ENCODE assay signal across 8 cellular contexts in the genomic region with DNA sequence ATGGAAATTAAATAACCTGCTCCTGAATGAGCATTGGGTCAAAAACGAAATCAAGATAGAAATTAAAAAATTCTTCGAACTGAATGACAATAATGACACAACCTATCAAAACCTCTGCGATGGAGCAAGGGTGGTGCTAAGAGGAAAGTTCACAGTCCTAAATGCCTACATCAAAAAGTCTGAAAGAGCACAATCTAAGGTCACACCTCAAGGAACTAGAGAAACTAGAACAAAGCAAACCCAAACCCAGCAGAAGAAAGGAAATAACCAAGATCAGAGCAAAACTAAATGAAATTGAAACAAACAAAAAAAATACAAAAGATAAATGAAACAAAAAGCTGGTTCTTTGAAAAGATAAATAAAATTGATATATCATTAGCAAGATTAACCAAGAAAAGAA. TPM values are rescaled to one million over a fixed set of nuclear protein-coding genes. Genes with fewer than 3 reads are reported as not detected.
A peak's percentile ranks its signal among the peaks of the same experiment; 100 is the strongest.
DNase-seq lines count a peak whose midpoint lies in the region; ATAC-seq lines count a peak whose summit lies in the region.
"Not testable (repeated sequence)": the region's sequence is repeated elsewhere in the genome, so short reads cannot be mapped to it uniquely, and the experiment has no call there.

No MANE protein-coding gene starts in this region.

- intact Hi-C loops in CD4-positive, alpha-beta memory T cell (cut with micrococcal nuclease); activated CD4-positive, alpha-beta memory T cell treated with anti-CD3 and anti-CD28 coated beads for 36 hours (cut with micrococcal nuclease): not testable (repeated sequence)

- peaks cover 22% of the 10 kb centered on the region for H3K4me1 ChIP-seq in CD4-positive, alpha-beta memory T cell (ENCODE audit: insufficient read depth, low read length)

- not testable (repeated sequence) for ATAC-seq in T-helper 17 cell; activated T-cell treated with anti-CD3 and anti-CD28 coated beads, Interleukin-2, amount 50 U/mL, for 72 hours (replicated peaks in 1 of 2); natural killer cell treated with Interleukin-12 subunit alpha and Interleukin-12 subunit beta and Interleukin-15 and Interleukin-18, amount 100 ng/mL, for 72 hours
- peak; percentile 58 to 63 for ATAC-seq in activated naive CD4-positive, alpha-beta T cell treated with anti-CD3 and anti-CD28 coated beads, Interleukin-2, amount 50 U/mL, for 72 hours
- peak; percentile 51 for ATAC-seq in central memory CD8-positive, alpha-beta T cell (replicated peaks; ENCODE audit: extremely low read depth, poor library complexity, severe bottlenecking)
- peak; percentile 63 for ATAC-seq in stimulated activated naive CD8-positive, alpha-beta T cell treated with anti-CD3 and anti-CD28 coated beads, Interleukin-15, Interleukin-2, amounts not matched to agents 100 U/mL and 50 U/mL, for 24 hours

- H3K36me3 ChIP-seq in CD4-positive, alpha-beta memory T cell (ENCODE audit: insufficient read depth, low read length) = not testable (repeated sequence)

- peaks cover 47 to 63% (median 51%) of the 10 kb centered on the region in 4 donors for H3K4me1 Mint-ChIP-seq in CD4-positive, alpha-beta memory T cell
- peaks cover 38% of the 10 kb centered on the region for H3K4me1 Mint-ChIP-seq in T-helper 17 cell
- H3K4me1 Mint-ChIP-seq in activated CD4-positive, alpha-beta memory T cell treated with anti-CD3 and anti-CD28 coated beads for 36 hours (ENCODE audit: low read depth) = peaks cover 65% of the 10 kb centered on the region
- peaks cover 68% of the 10 kb centered on the region for H3K4me1 Mint-ChIP-seq in activated T-cell treated with anti-CD3 and anti-CD28 coated beads, Interleukin-2, amount 50 U/mL, for 72 hours (ENCODE audit: low read depth)
- H3K4me1 Mint-ChIP-seq in central memory CD8-positive, alpha-beta T cell = peaks cover 73% of the 10 kb centered on the region
- peaks cover 55 to 71% of the 10 kb centered on the region in 2 donors for H3K4me1 Mint-ChIP-seq in natural killer cell treated with Interleukin-12 subunit alpha and Interleukin-12 subunit beta and Interleukin-15 and Interleukin-18, amount 100 ng/mL, for 72 hours (ENCODE audit: low read depth in 2 of 2)

- H3K4me3 ChIP-seq in CD4-positive, alpha-beta memory T cell (ENCODE audit: low read length in 2 of 2) = not testable (repeated sequence)

- CTCF ChIA-PET in CD4-positive, alpha-beta memory T cell (lab: Charles Lee; ENCODE audit: partially characterized antibody) = interaction anchor here (1.2 to 2.3 kb wide), 2 partner anchors 18 to 124 kb away, joined by 3 to 7 read pairs; partner anchors contain the start of gene LYST
- CTCF ChIA-PET in activated CD4-positive, alpha-beta memory T cell treated with anti-CD3 and anti-CD28 coated beads for 36 hours (lab: Charles Lee) = interaction anchor here (1.2 kb wide), 1 partner anchor 124 kb away, joined by 3 read pairs; no protein-coding TSS in a partner anchor

- not testable (repeated sequence) for H3K9me3 Mint-ChIP-seq in CD4-positive, alpha-beta memory T cell; activated CD4-positive, alpha-beta memory T cell treated with anti-CD3 and anti-CD28 coated beads for 36 hours; activated T-cell treated with anti-CD3 and anti-CD28 coated beads, Interleukin-2, amount 50 U/mL, for 72 hours; activated naive CD4-positive, alpha-beta T cell treated with anti-CD3 and anti-CD28 coated beads, Interleukin-2, amount 50 U/mL, for 72 hours; central memory CD8-positive, alpha-beta T cell; natural killer cell treated with Interleukin-12 subunit alpha and Interleukin-12 subunit beta and Interleukin-15 and Interleukin-18, amount 100 ng/mL, for 72 hours

- peak overlapping the region; percentile 37 to 74 (median 53) for H3K27ac Mint-ChIP-seq in CD4-positive, alpha-beta memory T cell
- peak overlapping the region; percentile 48 for H3K27ac Mint-ChIP-seq in T-helper 17 cell
- peak overlapping the region; percentile 50 for H3K27ac Mint-ChIP-seq in activated CD4-positive, alpha-beta memory T cell treated with anti-CD3 and anti-CD28 coated beads for 36 hours
- peak overlapping the region; percentile 5 for H3K27ac Mint-ChIP-seq in activated T-cell treated with anti-CD3 and anti-CD28 coated beads, Interleukin-2, amount 50 U/mL, for 72 hours
- H3K27ac Mint-ChIP-seq in activated naive CD4-positive, alpha-beta T cell treated with anti-CD3 and anti-CD28 coated beads, Interleukin-2, amount 50 U/mL, for 72 hours = peak overlapping the region; percentile 22 to 64
- peak overlapping the region; percentile 86 for H3K27ac Mint-ChIP-seq in central memory CD8-positive, alpha-beta T cell (ENCODE audit: low read depth)
- peak overlapping the region; percentile 18 to 78 for H3K27ac Mint-ChIP-seq in natural killer cell treated with Interleukin-12 subunit alpha and Interleukin-12 subunit beta and Interleukin-15 and Interleukin-18, amount 100 ng/mL, for 72 hours

- H3K9me3 ChIP-seq in CD4-positive, alpha-beta memory T cell (ENCODE audit: control insufficient read depth in 1 of 2, low read length in 2 of 2); T-helper 17 cell (ENCODE audit: control insufficient read depth, low read length, poor library complexity, severe bottlenecking): not testable (repeated sequence)

- H3K27me3 ChIP-seq in CD4-positive, alpha-beta memory T cell (ENCODE audit: insufficient read depth, low read length) = not testable (repeated sequence)

- H3K27me3 Mint-ChIP-seq in CD4-positive, alpha-beta memory T cell; T-helper 17 cell; activated CD4-positive, alpha-beta memory T cell treated with anti-CD3 and anti-CD28 coated beads for 36 hours; activated T-cell treated with anti-CD3 and anti-CD28 coated beads, Interleukin-2, amount 50 U/mL, for 72 hours (ENCODE audit: low read depth); central memory CD8-positive, alpha-beta T cell; natural killer cell treated with Interleukin-12 subunit alpha and Interleukin-12 subunit beta and Interleukin-15 and Interleukin-18, amount 100 ng/mL, for 72 hours: not testable (repeated sequence)

- not testable (repeated sequence) for H3K36me3 Mint-ChIP-seq in CD4-positive, alpha-beta memory T cell; T-helper 17 cell (ENCODE audit: low read depth); central memory CD8-positive, alpha-beta T cell (ENCODE audit: insufficient read depth)
- peaks cover 10% of the 10 kb centered on the region for H3K36me3 Mint-ChIP-seq in activated CD4-positive, alpha-beta memory T cell treated with anti-CD3 and anti-CD28 coated beads for 36 hours
- peaks cover 8 to 12% of the 10 kb centered on the region in 2 donors for H3K36me3 Mint-ChIP-seq in activated T-cell treated with anti-CD3 and anti-CD28 coated beads, Interleukin-2, amount 50 U/mL, for 72 hours (ENCODE audit: insufficient read depth in 2 of 2)
- peaks cover 16 to 20% of the 10 kb centered on the region in 2 donors for H3K36me3 Mint-ChIP-seq in activated naive CD4-positive, alpha-beta T cell treated with anti-CD3 and anti-CD28 coated beads, Interleukin-2, amount 50 U/mL, for 72 hours
- peaks cover 17% of the 10 kb centered on the region for H3K36me3 Mint-ChIP-seq in natural killer cell treated with Interleukin-12 subunit alpha and Interleukin-12 subunit beta and Interleukin-15 and Interleukin-18, amount 100 ng/mL, for 72 hours

- POLR2A ChIA-PET in CD4-positive, alpha-beta memory T cell (lab: Charles Lee; ENCODE audit: partially characterized antibody) = interaction anchor here (1.0 to 2.9 kb wide), 2 partner anchors 18 to 123 kb away, joined by 3 to 16 read pairs; partner anchors contain the start of gene LYST
- POLR2A ChIA-PET in activated CD4-positive, alpha-beta memory T cell treated with anti-CD3 and anti-CD28 coated beads for 36 hours (lab: Charles Lee) = not testable (repeated sequence)

- H3K4me3 Mint-ChIP-seq in CD4-positive, alpha-beta memory T cell = peak overlapping the region; percentile 49 to 76 (median 66)
- H3K4me3 Mint-ChIP-seq in T-helper 17 cell = peak overlapping the region; percentile 63
- H3K4me3 Mint-ChIP-seq in activated CD4-positive, alpha-beta memory T cell treated with anti-CD3 and anti-CD28 coated beads for 36 hours = peak overlapping the region; percentile 49
- H3K4me3 Mint-ChIP-seq in activated T-cell treated with anti-CD3 and anti-CD28 coated beads, Interleukin-2, amount 50 U/mL, for 72 hours = peak overlapping the region; percentile 45 to 53
- H3K4me3 Mint-ChIP-seq in central memory CD8-positive, alpha-beta T cell = peak overlapping the region; percentile 64
- peak overlapping the region; percentile 82 for H3K4me3 Mint-ChIP-seq in natural killer cell treated with Interleukin-12 subunit alpha and Interleukin-12 subunit beta and Interleukin-15 and Interleukin-18, amount 100 ng/mL, for 72 hours

- DNase-seq in CD4-positive, alpha-beta memory T cell = peak in 4 of 5 donors; percentile 29 to 50 (median 42)
- not testable (repeated sequence) for DNase-seq in T-helper 17 cell; activated CD4-positive, alpha-beta memory T cell treated with anti-CD3 and anti-CD28 coated beads for 36 hours; activated T-cell treated with anti-CD3 and anti-CD28 coated beads, Interleukin-2, amount 50 U/mL, for 72 hours; activated naive CD4-positive, alpha-beta T cell treated with anti-CD3 and anti-CD28 coated beads, Interleukin-2, amount 50 U/mL, for 72 hours (ENCODE audit: low spot score in 2 of 2); central memory CD8-positive, alpha-beta T cell (ENCODE audit: low spot score in 2 of 2); natural killer cell treated with Interleukin-12 subunit alpha and Interleukin-12 subunit beta and Interleukin-15 and Interleukin-18, amount 100 ng/mL, for 72 hours (ENCODE audit: low spot score); stimulated activated naive CD8-positive, alpha-beta T cell treated with anti-CD3 and anti-CD28 coated beads, Interleukin-15, Interleukin-2, amounts not matched to agents 100 U/mL and 50 U/mL, for 24 hours

- H3K27ac ChIP-seq in CD4-positive, alpha-beta memory T cell (ENCODE audit: low read depth, low read length) = not testable (repeated sequence)

RNA-seq across cellular contexts. Expression of gene LYST, which starts 18.5 kb away (rescaled TPM):
- total RNA-seq in CD4-positive, alpha-beta memory T cell = 10 to 100 TPM; 32.8 to 35.2 TPM
- 1 to 10 TPM; 4.2 to 9.1 TPM for polyA plus RNA-seq in CD4-positive, alpha-beta memory T cell
- total RNA-seq in T-helper 17 cell = 10 to 100 TPM; 24.5 to 29.6 TPM
- 10 to 100 TPM; 26.5 to 28.0 TPM for total RNA-seq in activated CD4-positive, alpha-beta memory T cell treated with anti-CD3 and anti-CD28 coated beads for 36 hours
- 10 to 100 TPM; 43.9 to 50.7 TPM for total RNA-seq in activated T-cell treated with anti-CD3 and anti-CD28 coated beads, Interleukin-2, amount 50 U/mL, for 72 hours
- 10 to 100 TPM; 33.5 to 73.0 TPM for total RNA-seq in activated naive CD4-positive, alpha-beta T cell treated with anti-CD3 and anti-CD28 coated beads, Interleukin-2, amount 50 U/mL, for 72 hours
- total RNA-seq in natural killer cell treated with Interleukin-12 subunit alpha and Interleukin-12 subunit beta and Interleukin-15 and Interleukin-18, amount 100 ng/mL, for 72 hours = 10 to 100 TPM; 68.8 to 91.2 TPM

Comparison
In these comparisons a context has a peak if more than half of its experiments do, and no peak if none do; other contexts are left out.
1. H3K27ac Mint-ChIP-seq: peak in every context shown above with its lines; median percentile 86 in central memory CD8-positive, alpha-beta T cell; 53 in CD4-positive, alpha-beta memory T cell; 50 in activated CD4-positive, alpha-beta memory T cell treated with anti-CD3 and anti-CD28 coated beads for 36 hours; 48 in T-helper 17 cell; 48 in natural killer cell treated with Interleukin-12 subunit alpha and Interleukin-12 subunit beta and Interleukin-15 and Interleukin-18, amount 100 ng/mL, for 72 hours; 43 in activated naive CD4-positive, alpha-beta T cell treated with anti-CD3 and anti-CD28 coated beads, Interleukin-2, amount 50 U/mL, for 72 hours; 5 in activated T-cell treated with anti-CD3 and anti-CD28 coated beads, Interleukin-2, amount 50 U/mL, for 72 hours.